ENCODE assay signal across 9 cellular contexts in the genomic region with DNA sequence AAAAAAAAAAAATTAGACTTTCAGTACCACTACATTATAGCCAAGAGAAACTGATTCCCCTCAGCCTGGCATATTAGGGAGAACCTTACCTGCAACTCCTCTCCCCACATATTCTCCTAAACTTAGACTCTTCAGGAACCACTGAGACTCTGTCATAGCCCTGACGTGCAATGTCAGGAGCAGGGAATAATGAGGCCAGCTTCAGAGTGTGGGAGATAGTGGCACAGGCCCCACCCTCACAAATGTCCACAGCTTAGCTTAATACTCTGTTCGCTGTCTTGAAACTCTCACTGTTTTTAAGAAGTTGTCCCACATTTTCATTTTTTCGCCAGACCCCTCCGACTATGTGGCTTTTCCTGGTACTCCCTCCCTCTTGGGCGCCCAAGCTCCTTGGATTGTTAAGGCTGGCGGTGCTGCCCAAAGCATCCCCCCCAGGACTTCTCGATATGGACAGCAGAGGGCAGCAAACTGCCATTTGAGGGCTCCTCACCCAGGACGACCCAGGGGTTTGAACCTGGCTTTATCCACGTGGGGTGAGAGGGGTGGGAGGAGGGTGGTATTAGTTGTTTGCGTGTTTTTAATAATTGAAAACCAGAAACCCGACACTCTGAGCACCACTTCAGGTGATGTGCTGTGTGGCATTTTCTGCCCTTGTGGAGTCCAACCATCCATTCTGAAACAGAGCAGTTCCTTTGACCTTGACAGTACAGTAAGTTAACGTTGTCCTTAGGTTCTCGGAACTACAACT. TPM values are rescaled to one million over a fixed set of nuclear protein-coding genes. Genes with fewer than 3 reads are reported as not detected.
DNase-seq lines count a peak whose midpoint lies in the region; ATAC-seq, FAIRE-seq and TF ChIP-seq lines count a peak whose summit lies in the region.
"Had no signal": no experiment of that assay in that cellular context is flagged by ENCODE, and none has a peak within 500 bp of the region (broad histone marks: within the 10 kb centered on the region; RNA-seq: fewer than 3 reads in every experiment).

No MANE protein-coding gene starts in this region.

- DNase-seq in NCI-H187 (lab: John Stamatoyannopoulos, UW) = peak; percentile 43 to 73
- no peak for DNase-seq in NCI-H187 treated with DMSO at 0.1 percent for 48 hours (lab: John Stamatoyannopoulos, UW)
- DNase-seq in NCI-H1694 treated with DMSO at 0.1 percent for 48 hours (lab: John Stamatoyannopoulos, UW) = peak; percentile 15
- peak; percentile 88 for DNase-seq in WTC11 (ENCODE audit: low spot score)
- peak; percentile 29 for DNase-seq in bronchial epithelial cell (ENCODE audit: low read depth)
- peak; percentile 62 for DNase-seq in kidney tubule cell (ENCODE audit: low spot score)
- DNase-seq in stimulated activated CD4-positive, alpha-beta T cell treated with anti-CD3 and anti-CD28 coated beads, Interleukin-2, amount 100 ng/mL, for 48 hours = peak; percentile 57 to 58

- no peak overlapping the region for H3K4me3 ChIP-seq in bronchial epithelial cell (ENCODE audit: low read depth, low read length)

- TF ChIP-seq CTCF in WTC11 (IDR thresholded peaks at IDR 0.05) (peak; percentile 78), bronchial epithelial cell (IDR thresholded peaks at IDR 0.05; ENCODE audit: insufficient read depth, low read length, severe bottlenecking) (peak; percentile 58)

- no peak for FAIRE-seq in bronchial epithelial cell (lab: Jason Lieb, UNC)
- FAIRE-seq: G401.6 had no signal

- peaks cover 8% of the 10 kb centered on the region for H3K27me3 Mint-ChIP-seq in WTC11 (ENCODE audit: low read depth)

- POLR2A ChIA-PET in WTC11 (lab: Charles Lee) = no interaction called here

- CTCF ChIA-PET in WTC11 (lab: Charles Lee) = interaction anchor here (0.5 to 6.8 kb wide), 67 partner anchors 9 to 942 kb away, joined by 3 to 61 read pairs (median 4); a partner anchor contains a TSS

- no peaks in the 10 kb centered on the region for H3K9me3 Mint-ChIP-seq in WTC11

- no peaks in the 10 kb centered on the region for H3K27me3 ChIP-seq in bronchial epithelial cell (ENCODE audit: control insufficient read depth, insufficient read depth, low read length)

- H3K36me3 Mint-ChIP-seq in WTC11 = no peaks in the 10 kb centered on the region

- no peak overlapping the region for H3K27ac Mint-ChIP-seq in WTC11

- peaks cover 11% of the 10 kb centered on the region; the same call in 1 of the 2 replicates for H3K4me1 Mint-ChIP-seq in WTC11

- peaks cover 18% of the 10 kb centered on the region for H3K36me3 ChIP-seq in bronchial epithelial cell (ENCODE audit: control insufficient read depth, insufficient read depth, low read length)

- ATAC-seq in HG02623 (IDR thresholded peaks at IDR 0.05; ENCODE audit: unreplicated experiment) (peak; percentile 84), WTC11 (peak; percentile 98)

- H3K4me3 Mint-ChIP-seq in WTC11 = no peak overlapping the region

TF ChIP-seq in WTC11, 78 proteins besides CTCF, POLR2A, EP300 and RAD21:
- no peak for TF ChIP-seq ZNF121 (CRISPR knock-in tag; IDR thresholded peaks at IDR 0.05)
- TF ChIP-seq SP1 (CRISPR knock-in tag; conservative IDR thresholded peaks at IDR 0.05) = no peak
- TF ChIP-seq, protein P1, sequence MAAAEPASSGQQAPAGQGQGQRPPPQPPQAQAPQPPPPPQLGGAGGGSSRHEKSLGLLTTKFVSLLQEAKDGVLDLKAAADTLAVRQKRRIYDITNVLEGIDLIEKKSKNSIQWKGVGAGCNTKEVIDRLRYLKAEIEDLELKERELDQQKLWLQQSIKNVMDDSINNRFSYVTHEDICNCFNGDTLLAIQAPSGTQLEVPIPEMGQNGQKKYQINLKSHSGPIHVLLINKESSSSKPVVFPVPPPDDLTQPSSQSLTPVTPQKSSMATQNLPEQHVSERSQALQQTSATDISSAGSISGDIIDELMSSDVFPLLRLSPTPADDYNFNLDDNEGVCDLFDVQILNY (CRISPR knock-in tag; IDR thresholded peaks at IDR 0.05) = no peak
- TF ChIP-seq, protein P2, sequence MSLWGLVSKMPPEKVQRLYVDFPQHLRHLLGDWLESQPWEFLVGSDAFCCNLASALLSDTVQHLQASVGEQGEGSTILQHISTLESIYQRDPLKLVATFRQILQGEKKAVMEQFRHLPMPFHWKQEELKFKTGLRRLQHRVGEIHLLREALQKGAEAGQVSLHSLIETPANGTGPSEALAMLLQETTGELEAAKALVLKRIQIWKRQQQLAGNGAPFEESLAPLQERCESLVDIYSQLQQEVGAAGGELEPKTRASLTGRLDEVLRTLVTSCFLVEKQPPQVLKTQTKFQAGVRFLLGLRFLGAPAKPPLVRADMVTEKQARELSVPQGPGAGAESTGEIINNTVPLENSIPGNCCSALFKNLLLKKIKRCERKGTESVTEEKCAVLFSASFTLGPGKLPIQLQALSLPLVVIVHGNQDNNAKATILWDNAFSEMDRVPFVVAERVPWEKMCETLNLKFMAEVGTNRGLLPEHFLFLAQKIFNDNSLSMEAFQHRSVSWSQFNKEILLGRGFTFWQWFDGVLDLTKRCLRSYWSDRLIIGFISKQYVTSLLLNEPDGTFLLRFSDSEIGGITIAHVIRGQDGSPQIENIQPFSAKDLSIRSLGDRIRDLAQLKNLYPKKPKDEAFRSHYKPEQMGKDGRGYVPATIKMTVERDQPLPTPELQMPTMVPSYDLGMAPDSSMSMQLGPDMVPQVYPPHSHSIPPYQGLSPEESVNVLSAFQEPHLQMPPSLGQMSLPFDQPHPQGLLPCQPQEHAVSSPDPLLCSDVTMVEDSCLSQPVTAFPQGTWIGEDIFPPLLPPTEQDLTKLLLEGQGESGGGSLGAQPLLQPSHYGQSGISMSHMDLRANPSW (CRISPR knock-in tag; conservative IDR thresholded peaks at IDR 0.05; ENCODE audit: low read depth) = no peak
- no peak for TF ChIP-seq TEAD4 (CRISPR knock-in tag; IDR thresholded peaks at IDR 0.05)
- no peak for TF ChIP-seq ZNF263 (CRISPR knock-in tag; IDR thresholded peaks at IDR 0.05; ENCODE audit: low read depth)
- no peak for TF ChIP-seq ELF4 (CRISPR knock-in tag; IDR thresholded peaks at IDR 0.05; ENCODE audit: low read depth)
- TF ChIP-seq, protein P3, sequence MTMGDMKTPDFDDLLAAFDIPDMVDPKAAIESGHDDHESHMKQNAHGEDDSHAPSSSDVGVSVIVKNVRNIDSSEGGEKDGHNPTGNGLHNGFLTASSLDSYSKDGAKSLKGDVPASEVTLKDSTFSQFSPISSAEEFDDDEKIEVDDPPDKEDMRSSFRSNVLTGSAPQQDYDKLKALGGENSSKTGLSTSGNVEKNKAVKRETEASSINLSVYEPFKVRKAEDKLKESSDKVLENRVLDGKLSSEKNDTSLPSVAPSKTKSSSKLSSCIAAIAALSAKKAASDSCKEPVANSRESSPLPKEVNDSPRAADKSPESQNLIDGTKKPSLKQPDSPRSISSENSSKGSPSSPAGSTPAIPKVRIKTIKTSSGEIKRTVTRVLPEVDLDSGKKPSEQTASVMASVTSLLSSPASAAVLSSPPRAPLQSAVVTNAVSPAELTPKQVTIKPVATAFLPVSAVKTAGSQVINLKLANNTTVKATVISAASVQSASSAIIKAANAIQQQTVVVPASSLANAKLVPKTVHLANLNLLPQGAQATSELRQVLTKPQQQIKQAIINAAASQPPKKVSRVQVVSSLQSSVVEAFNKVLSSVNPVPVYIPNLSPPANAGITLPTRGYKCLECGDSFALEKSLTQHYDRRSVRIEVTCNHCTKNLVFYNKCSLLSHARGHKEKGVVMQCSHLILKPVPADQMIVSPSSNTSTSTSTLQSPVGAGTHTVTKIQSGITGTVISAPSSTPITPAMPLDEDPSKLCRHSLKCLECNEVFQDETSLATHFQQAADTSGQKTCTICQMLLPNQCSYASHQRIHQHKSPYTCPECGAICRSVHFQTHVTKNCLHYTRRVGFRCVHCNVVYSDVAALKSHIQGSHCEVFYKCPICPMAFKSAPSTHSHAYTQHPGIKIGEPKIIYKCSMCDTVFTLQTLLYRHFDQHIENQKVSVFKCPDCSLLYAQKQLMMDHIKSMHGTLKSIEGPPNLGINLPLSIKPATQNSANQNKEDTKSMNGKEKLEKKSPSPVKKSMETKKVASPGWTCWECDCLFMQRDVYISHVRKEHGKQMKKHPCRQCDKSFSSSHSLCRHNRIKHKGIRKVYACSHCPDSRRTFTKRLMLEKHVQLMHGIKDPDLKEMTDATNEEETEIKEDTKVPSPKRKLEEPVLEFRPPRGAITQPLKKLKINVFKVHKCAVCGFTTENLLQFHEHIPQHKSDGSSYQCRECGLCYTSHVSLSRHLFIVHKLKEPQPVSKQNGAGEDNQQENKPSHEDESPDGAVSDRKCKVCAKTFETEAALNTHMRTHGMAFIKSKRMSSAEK (CRISPR knock-in tag; IDR thresholded peaks at IDR 0.05; ENCODE audit: borderline replicate concordance) = no peak
- no peak for TF ChIP-seq JAZF1 (CRISPR knock-in tag; IDR thresholded peaks at IDR 0.05)

RNA-seq across cellular contexts. Expression of a gene that starts 45.2 kb away (rescaled TPM):
- 2.6 to 3.2 TPM (median 2.9 TPM) in 3 replicates for total RNA-seq in WTC11 (2021)
- 2.1 and 2.4 TPM in 2 replicates for total RNA-seq in bronchial epithelial cell
